10 cellular contexts compared by ENCODE assay signal in genomic region chr3:149609595-149609994, GRCh38. TPM values are rescaled to one million over a fixed set of nuclear protein-coding genes. Genes with fewer than 3 reads are reported as not detected.
DNase-seq lines count a peak whose midpoint lies in the region; ATAC-seq and TF ChIP-seq lines count a peak whose summit lies in the region.
"Had no signal": no experiment of that assay in that cellular context is flagged by ENCODE, and none has a peak within 500 bp of the region (broad histone marks: within the 10 kb centered on the region; RNA-seq: fewer than 3 reads in every experiment).

No MANE protein-coding gene starts in this region.

- no peak overlapping the region for H4K8ac ChIP-seq in mesenchymal stem cell (ENCODE audit: low read length)

- peaks cover 7% of the 10 kb centered on the region for H3K27me3 Mint-ChIP-seq in activated CD8-positive, alpha-beta T cell treated with anti-CD3 and anti-CD28 coated beads for 36 hours
- no peaks in the 10 kb centered on the region for H3K27me3 Mint-ChIP-seq in CD4-positive, alpha-beta T cell

- H3K9me3 ChIP-seq in mesenchymal stem cell (ENCODE audit: control insufficient read depth, low read length) (no peaks in the 10 kb centered on the region), colonic mucosa (no peaks in the 10 kb centered on the region)
- H3K9me3 ChIP-seq in CD4-positive, alpha-beta T cell (ENCODE audit: control insufficient read depth, low read length): no peaks in the 10 kb centered on the region
- H3K9me3 ChIP-seq: suprapubic skin had no signal

- intact Hi-C loops in activated CD8-positive, alpha-beta T cell treated with anti-CD3 and anti-CD28 coated beads for 36 hours (cut with micrococcal nuclease): no loop called here
- intact Hi-C loops in colonic mucosa (cut with DNase I): no loop called here
- intact Hi-C loops in CD4-positive, alpha-beta T cell (cut with DNase I, micrococcal nuclease): no loop called here

- H3K23ac ChIP-seq in mesenchymal stem cell (ENCODE audit: low read length in 2 of 2): no peak overlapping the region

- no peak overlapping the region for H2BK12ac ChIP-seq in mesenchymal stem cell (ENCODE audit: low read length in 2 of 2)

- ATAC-seq in GM18519 (IDR thresholded peaks at IDR 0.05; ENCODE audit: low FRiP score, unreplicated experiment) (peak; percentile 94), GM21717 (IDR thresholded peaks at IDR 0.05; ENCODE audit: unreplicated experiment) (peak; percentile 92), HG03457 (IDR thresholded peaks at IDR 0.05; ENCODE audit: unreplicated experiment) (peak; percentile 79)
- no peak for ATAC-seq in activated CD8-positive, alpha-beta T cell treated with anti-CD3 and anti-CD28 coated beads for 36 hours
- no peak for ATAC-seq in CD4-positive, alpha-beta T cell (ENCODE audit: poor library complexity)

- H3K36me3 Mint-ChIP-seq in activated CD8-positive, alpha-beta T cell treated with anti-CD3 and anti-CD28 coated beads for 36 hours (ENCODE audit: low read depth): no peaks in the 10 kb centered on the region
- no peaks in the 10 kb centered on the region for H3K36me3 Mint-ChIP-seq in CD4-positive, alpha-beta T cell (ENCODE audit: low read depth)
- H3K36me3 Mint-ChIP-seq: activated naive CD4-positive, alpha-beta T cell treated with anti-CD3 and anti-CD28 coated beads, Interleukin-2, amount 50 U/mL, for 24 hours had no signal

- no peak overlapping the region for H2AFZ ChIP-seq in mesenchymal stem cell (ENCODE audit: low read depth, low read length)

- H3K27ac ChIP-seq in mesenchymal stem cell (ENCODE audit: low read length, poor library complexity, severe bottlenecking) (peak overlapping the region; percentile 79), colonic mucosa (no peak overlapping the region)
- no peak overlapping the region for H3K27ac ChIP-seq in CD4-positive, alpha-beta T cell (ENCODE audit: low read depth, low read length)
- H3K27ac ChIP-seq: suprapubic skin had no signal

- DNase-seq in mesenchymal stem cell (peak; percentile 48), islet precursor cell (no peak), colonic mucosa (no peak)
- no peak for DNase-seq in activated CD8-positive, alpha-beta T cell treated with anti-CD3 and anti-CD28 coated beads for 36 hours
- no peak for DNase-seq in CD4-positive, alpha-beta T cell

- H2AK5ac ChIP-seq in mesenchymal stem cell (ENCODE audit: low read length, severe bottlenecking): no peak overlapping the region

- no peak overlapping the region for H3K27ac Mint-ChIP-seq in activated CD8-positive, alpha-beta T cell treated with anti-CD3 and anti-CD28 coated beads for 36 hours
- no peak overlapping the region for H3K27ac Mint-ChIP-seq in CD4-positive, alpha-beta T cell
- H3K27ac Mint-ChIP-seq: activated naive CD4-positive, alpha-beta T cell treated with anti-CD3 and anti-CD28 coated beads, Interleukin-2, amount 50 U/mL, for 24 hours had no signal

- H3K4me1 Mint-ChIP-seq in activated CD8-positive, alpha-beta T cell treated with anti-CD3 and anti-CD28 coated beads for 36 hours (ENCODE audit: low read depth): peaks cover 3% of the 10 kb centered on the region
- no peaks in the 10 kb centered on the region for H3K4me1 Mint-ChIP-seq in CD4-positive, alpha-beta T cell (ENCODE audit: low read depth)
- H3K4me1 Mint-ChIP-seq: activated naive CD4-positive, alpha-beta T cell treated with anti-CD3 and anti-CD28 coated beads, Interleukin-2, amount 50 U/mL, for 24 hours had no signal

- no peak overlapping the region for H2BK15ac ChIP-seq in mesenchymal stem cell (ENCODE audit: low read depth, poor library complexity, severe bottlenecking)

- CTCF ChIA-PET in activated CD8-positive, alpha-beta T cell treated with anti-CD3 and anti-CD28 coated beads for 36 hours (lab: Charles Lee): interaction anchor here (0.8 kb wide), 1 partner anchor 47 kb away, joined by 3 read pairs; no protein-coding TSS in a partner anchor
- CTCF ChIA-PET in CD4-positive, alpha-beta T cell (lab: Charles Lee): no interaction called here

- H3K18ac ChIP-seq in mesenchymal stem cell (ENCODE audit: low read depth in 1 of 2, low read length in 2 of 2): no peak overlapping the region

- H3K4ac ChIP-seq in mesenchymal stem cell (ENCODE audit: low read depth in 1 of 2, low read length in 2 of 2): no peak overlapping the region

- no peak overlapping the region for H2BK5ac ChIP-seq in mesenchymal stem cell (ENCODE audit: low read depth, low read length, poor library complexity, severe bottlenecking)

- H3K36me3 ChIP-seq in mesenchymal stem cell (ENCODE audit: control insufficient read depth in 1 of 2, insufficient read depth in 2 of 2, low read depth in 1 of 2, low read length in 2 of 2) (peaks cover under 1 to 55% of the 10 kb centered on the region in 2 experiments), colonic mucosa (no peaks in the 10 kb centered on the region)
- H3K36me3 ChIP-seq: suprapubic skin had no signal

- WGBS in mesenchymal stem cell: 2% methylated on average over 4 of the region's 4 CpGs

- H3K4me1 ChIP-seq in mesenchymal stem cell (ENCODE audit: control insufficient read depth, insufficient read depth, low read depth, low read length): peaks cover 15% of the 10 kb centered on the region
- no peaks in the 10 kb centered on the region for H3K4me1 ChIP-seq in colonic mucosa

- no peak for TF ChIP-seq CTCF in activated CD8-positive, alpha-beta T cell treated with anti-CD3 and anti-CD28 coated beads for 36 hours (IDR thresholded peaks at IDR 0.05)
- no peak for TF ChIP-seq CTCF in colonic mucosa (IDR thresholded peaks at IDR 0.05)
- TF ChIP-seq CTCF in CD4-positive, alpha-beta T cell (IDR thresholded peaks at IDR 0.05): no peak

- H3K9ac ChIP-seq in mesenchymal stem cell (ENCODE audit: low read length) (peak overlapping the region; percentile 28), colonic mucosa (ENCODE audit: low read depth in 2 of 2, low read length in 2 of 2) (no peak overlapping the region)

- no peaks in the 10 kb centered on the region for H3K9me3 Mint-ChIP-seq in activated CD8-positive, alpha-beta T cell treated with anti-CD3 and anti-CD28 coated beads for 36 hours
- no peaks in the 10 kb centered on the region for H3K9me3 Mint-ChIP-seq in CD4-positive, alpha-beta T cell
- H3K9me3 Mint-ChIP-seq: activated naive CD4-positive, alpha-beta T cell treated with anti-CD3 and anti-CD28 coated beads, Interleukin-2, amount 50 U/mL, for 24 hours had no signal

- H3K4me3 Mint-ChIP-seq in activated CD8-positive, alpha-beta T cell treated with anti-CD3 and anti-CD28 coated beads for 36 hours: no peak overlapping the region
- H3K4me3 Mint-ChIP-seq in CD4-positive, alpha-beta T cell: no peak overlapping the region
- H3K4me3 Mint-ChIP-seq: activated naive CD4-positive, alpha-beta T cell treated with anti-CD3 and anti-CD28 coated beads, Interleukin-2, amount 50 U/mL, for 24 hours had no signal

- POLR2A ChIA-PET in activated CD8-positive, alpha-beta T cell treated with anti-CD3 and anti-CD28 coated beads for 36 hours (lab: Charles Lee): no interaction called here
- POLR2A ChIA-PET in CD4-positive, alpha-beta T cell (lab: Charles Lee): no interaction called here

- H3K79me1 ChIP-seq in mesenchymal stem cell (replicated peaks; ENCODE audit: low read length, poor library complexity, severe bottlenecking): peaks cover 3% of the 10 kb centered on the region

- H3K14ac ChIP-seq in mesenchymal stem cell (ENCODE audit: low read length in 2 of 2): no peak overlapping the region

- H3K4me2 ChIP-seq in mesenchymal stem cell (ENCODE audit: low read length, poor library complexity, severe bottlenecking): no peak overlapping the region

- H4K91ac ChIP-seq in mesenchymal stem cell (ENCODE audit: low read length): no peak overlapping the region

- H3K27me3 ChIP-seq in mesenchymal stem cell (ENCODE audit: control insufficient read depth in 1 of 2, insufficient read depth in 1 of 2, low read length in 2 of 2) (no peaks in the 10 kb centered on the region), colonic mucosa (no peaks in the 10 kb centered on the region)
- H3K27me3 ChIP-seq in CD4-positive, alpha-beta T cell (ENCODE audit: control insufficient read depth, insufficient read depth, low read length): no peaks in the 10 kb centered on the region
- H3K27me3 ChIP-seq: suprapubic skin had no signal

- H3K4me3 ChIP-seq in mesenchymal stem cell (ENCODE audit: insufficient read depth in 1 of 2, low read depth in 1 of 2, low read length in 2 of 2) (no peak overlapping the region), colonic mucosa (no peak overlapping the region)
- H3K4me3 ChIP-seq: suprapubic skin had no signal

- no peak overlapping the region for H2BK120ac ChIP-seq in mesenchymal stem cell (ENCODE audit: low read depth, low read length)

RNA-seq across cellular contexts. Expression of gene WWTR1, which starts 48.2 kb away (rescaled TPM):
- polyA plus RNA-seq in mesenchymal stem cell (2013, experiment 1 of 2): 56.1 TPM
- 57.5 TPM for polyA plus RNA-seq in mesenchymal stem cell (2013, experiment 2 of 2)
- under 1 TPM; 0.40 to 0.63 TPM for total RNA-seq in activated CD8-positive, alpha-beta T cell treated with anti-CD3 and anti-CD28 coated beads for 36 hours
- total RNA-seq in colonic mucosa: 10 to 100 TPM in 1 of 2 donors, 1 to 10 TPM in 1; 6.8 to 35.8 TPM
- total RNA-seq in CD4-positive, alpha-beta T cell: under 1 TPM; 0.22 to 0.30 TPM

Comparison
In these comparisons a context has a peak if more than half of its experiments do, and no peak if none do; other contexts are left out.
1. ATAC-seq: peak in GM18519 (single experiment), GM21717 (single experiment) and HG03457 (single experiment); none in activated CD8-positive, alpha-beta T cell treated with anti-CD3 and anti-CD28 coated beads for 36 hours (single experiment) and CD4-positive, alpha-beta T cell (single experiment).
2. RNA of gene WWTR1, which starts 48.2 kb away (total RNA-seq): 6.8 to 35.8 TPM in colonic mucosa; 0.40 to 0.63 TPM in activated CD8-positive, alpha-beta T cell treated with anti-CD3 and anti-CD28 coated beads for 36 hours and 0.22 to 0.30 TPM in CD4-positive, alpha-beta T cell; every median in the first group is over 4 times any median in the second.